In genomic region chr17:20267459-20267842, GRCh38 we compare ENCODE assay signal across 10 cellular contexts.
DNase-seq lines count a peak whose midpoint lies in the region; ATAC-seq and TF ChIP-seq lines count a peak whose summit lies in the region.
"Had no signal": no experiment of that assay in that cellular context is flagged by ENCODE, and none has a peak within 500 bp of the region (broad histone marks: within the 10 kb centered on the region; RNA-seq: fewer than 3 reads in every experiment).

No MANE protein-coding gene starts in this region.

- H3K27me3 ChIP-seq in spleen (replicated peaks in 1 of 7) = no peaks in the 10 kb centered on the region

- H3K4me1 Mint-ChIP-seq in T-cell = peaks cover 64 to 82% (median 78%) of the 10 kb centered on the region in 3 donors

- peaks cover 0 to 10% (median 0%) of the 10 kb centered on the region in 6 donors for H3K36me3 ChIP-seq in spleen

- H3K36me3 Mint-ChIP-seq in T-cell = no peaks in the 10 kb centered on the region

- H3K9me3 ChIP-seq in spleen = no peaks in the 10 kb centered on the region

- CTCF ChIA-PET in T-cell (lab: Charles Lee) = interaction anchor here in 1 of 2 donors (2.0 kb wide), 1 partner anchor 8 kb away, joined by 5 read pairs; no protein-coding TSS in a partner anchor

- no peaks in the 10 kb centered on the region for H3K9me3 Mint-ChIP-seq in T-cell
- H3K9me3 Mint-ChIP-seq: IgD-negative memory B cell had no signal

- H3K4me3 ChIP-seq in cardiac fibroblast (replicated peaks in 1 of 2; ENCODE audit: low read depth in 2 of 2, low read length in 2 of 2) (no peak overlapping the region), spleen (no peak overlapping the region)

- TF ChIP-seq POLR2A in spleen (IDR thresholded peaks at IDR 0.05) = no peak

- 3 to 29% (median 8%) methylated on average over 3 of the region's 3 CpGs for WGBS in spleen, 5 donors

- peaks cover 0 to 53% (median 20%) of the 10 kb centered on the region in 6 donors for H3K4me1 ChIP-seq in spleen

- intact Hi-C loops in spleen (cut with DNase I; ENCODE audit: low total_unique reads) = no loop called here

- POLR2A ChIA-PET in T-cell (lab: Charles Lee) = interaction anchor here in 1 of 2 donors (0.6 kb wide), 1 partner anchor 1422 kb away, joined by 4 read pairs; no protein-coding TSS in a partner anchor

- peak; percentile 17 for DNase-seq in HS-27A (ENCODE audit: low read depth)
- peak in 32 of 34 experiments; percentile 30 to 74 (median 61) for DNase-seq in T-cell
- peak; percentile 13 to 17 for DNase-seq in cardiac fibroblast (ENCODE audit: low read depth in 2 of 2)
- no peak for DNase-seq in spleen
- DNase-seq in HuH-7.5 (ENCODE audit: low spot score) = no peak
- no peak for DNase-seq in HT-29 (ENCODE audit: low spot score)
- no peak for DNase-seq in NCI-H128 (lab: John Stamatoyannopoulos, UW; ENCODE audit: unreplicated experiment)

- H3K27me3 Mint-ChIP-seq in T-cell = no peaks in the 10 kb centered on the region
- H3K27me3 Mint-ChIP-seq: IgD-negative memory B cell had no signal

- TF ChIP-seq CTCF in cardiac fibroblast (IDR thresholded peaks at IDR 0.05; ENCODE audit: low read depth, low read length) (no peak), spleen (IDR thresholded peaks at IDR 0.05 in 8 of 11, conservative IDR thresholded peaks at IDR 0.05 in 3 of 11) (no peak)

- peak overlapping the region in 1 of 3 donors; percentile 55 for H3K4me3 Mint-ChIP-seq in T-cell
- H3K4me3 Mint-ChIP-seq: IgD-negative memory B cell had no signal

- peak overlapping the region in 6 of 8 donors; percentile 33 to 55 (median 51) for H3K27ac ChIP-seq in spleen

- ATAC-seq in T-cell (replicated peaks in 1 of 4) (peak; percentile 64 to 87 (median 70)), GM19324 (IDR thresholded peaks at IDR 0.05; ENCODE audit: low FRiP score, unreplicated experiment) (no peak)
- ATAC-seq: activated CD4-positive, CD25-positive, alpha-beta regulatory T cell treated with anti-CD3 and anti-CD28 coated beads, Interleukin-2, amount 50 U/mL, for 24 hours had no signal

- H3K27ac Mint-ChIP-seq in T-cell = peak overlapping the region; percentile 81 to 88
- H3K27ac Mint-ChIP-seq: IgD-negative memory B cell had no signal

Comparison
In these comparisons a context has a peak if more than half of its experiments do, and no peak if none do; other contexts are left out.
1. DNase-seq: peak in HS-27A (single experiment), T-cell (32 of 34) and cardiac fibroblast (2 of 2); none in spleen (single experiment), HuH-7.5 (single experiment), HT-29 (single experiment) and NCI-H128 (single experiment).